27 cellular contexts compared by ENCODE assay signal in the genomic region with DNA sequence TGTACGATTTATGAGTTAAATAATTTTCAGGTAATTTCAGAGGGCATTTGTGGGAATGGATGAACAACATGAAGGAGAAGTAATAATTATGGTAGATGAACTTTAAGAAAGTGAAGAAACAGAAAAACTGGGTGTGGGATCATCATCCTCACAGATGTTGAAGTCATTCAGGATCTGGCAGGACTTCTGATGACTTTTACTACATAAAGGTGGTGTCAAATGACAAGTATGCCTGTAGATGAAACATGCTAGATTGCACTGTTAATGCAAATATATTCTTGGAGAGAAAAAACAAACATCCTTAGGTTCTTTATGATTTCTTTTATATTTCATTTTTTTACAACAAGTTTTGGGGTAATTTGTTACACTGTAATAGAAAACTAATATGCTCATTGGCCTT.
"Had no signal": no experiment of that assay in that cellular context is flagged by ENCODE, and none has a peak within 500 bp of the region (broad histone marks: within the 10 kb centered on the region; RNA-seq: fewer than 3 reads in every experiment).

No MANE protein-coding gene starts in this region.

- H3K4me3 ChIP-seq: adrenal gland, body of pancreas, esophagus squamous epithelium had no signal

- H3K36me3 ChIP-seq: adrenal gland, esophagus squamous epithelium had no signal

- H3K4me1 ChIP-seq: adrenal gland, body of pancreas, esophagus squamous epithelium had no signal

- H3K9me3 ChIP-seq: adrenal gland, body of pancreas, esophagus squamous epithelium had no signal

- H3K27me3 ChIP-seq: adrenal gland, body of pancreas, esophagus squamous epithelium had no signal

- H3K27ac ChIP-seq: adrenal gland, body of pancreas, esophagus squamous epithelium had no signal

- DNase-seq: activated CD4-positive, alpha-beta memory T cell treated with anti-CD3 and anti-CD28 coated beads for 36 hours; activated CD4-positive, alpha-beta T cell treated with anti-CD3 and anti-CD28 coated beads for 36 hours; activated CD4-positive, alpha-beta T cell treated with anti-CD3 and anti-CD28 coated beads, Interleukin-2, amount 10 ng/mL, durations not matched to agents 24 days and 14 days; activated CD4-positive, CD25-positive, alpha-beta regulatory T cell; activated CD4-positive, CD25-positive, alpha-beta regulatory T cell treated with anti-CD3 and anti-CD28 coated beads, Interleukin-2, amount 50 U/mL, for 72 hours; activated CD8-positive, alpha-beta memory T cell treated with anti-CD3 and anti-CD28 coated beads, Interleukin-2, amount 10 ng/mL, durations not matched to agents 7 days and 5 days; activated CD8-positive, alpha-beta memory T cell treated with anti-CD3 and anti-CD28 coated beads, Interleukin-2, amount 50 U/mL, for 4 hours; activated CD8-positive, alpha-beta T cell treated with anti-CD3 and anti-CD28 coated beads, Interleukin-2, amount 10 ng/mL, durations not matched to agents 7 days and 5 days; activated effector memory CD4-positive, alpha-beta T cell treated with anti-CD3 and anti-CD28 coated beads, Interleukin-2, amount 50 U/mL, for 16 hours; activated naive CD4-positive, alpha-beta T cell treated with anti-CD3 and anti-CD28 coated beads for 36 hours; activated naive CD8-positive, alpha-beta T cell treated with anti-CD3 and anti-CD28 coated beads for 36 hours; activated naive CD8-positive, alpha-beta T cell treated with anti-CD3 and anti-CD28 coated beads, Interleukin-2, amount 50 U/mL, for 24 hours; activated T-cell treated with anti-CD3 and anti-CD28 coated beads, Interleukin-2, amount 50 U/mL, for 1 hour; activated T-cell treated with anti-CD3 and anti-CD28 coated beads, Interleukin-2, amount 50 U/mL, for 48 hours; adrenal gland; amygdala; aorta; body of pancreas; caudate nucleus; cortex of kidney; dermis blood vessel endothelial cell; effector CD4-positive, alpha-beta T cell; effector memory CD8-positive, alpha-beta T cell; erythroblast; esophagus squamous epithelium; head of caudate nucleus; T-helper 2 cell had no signal
